Comparison of ENCODE assay signal across 2 cellular contexts in the genomic region with DNA sequence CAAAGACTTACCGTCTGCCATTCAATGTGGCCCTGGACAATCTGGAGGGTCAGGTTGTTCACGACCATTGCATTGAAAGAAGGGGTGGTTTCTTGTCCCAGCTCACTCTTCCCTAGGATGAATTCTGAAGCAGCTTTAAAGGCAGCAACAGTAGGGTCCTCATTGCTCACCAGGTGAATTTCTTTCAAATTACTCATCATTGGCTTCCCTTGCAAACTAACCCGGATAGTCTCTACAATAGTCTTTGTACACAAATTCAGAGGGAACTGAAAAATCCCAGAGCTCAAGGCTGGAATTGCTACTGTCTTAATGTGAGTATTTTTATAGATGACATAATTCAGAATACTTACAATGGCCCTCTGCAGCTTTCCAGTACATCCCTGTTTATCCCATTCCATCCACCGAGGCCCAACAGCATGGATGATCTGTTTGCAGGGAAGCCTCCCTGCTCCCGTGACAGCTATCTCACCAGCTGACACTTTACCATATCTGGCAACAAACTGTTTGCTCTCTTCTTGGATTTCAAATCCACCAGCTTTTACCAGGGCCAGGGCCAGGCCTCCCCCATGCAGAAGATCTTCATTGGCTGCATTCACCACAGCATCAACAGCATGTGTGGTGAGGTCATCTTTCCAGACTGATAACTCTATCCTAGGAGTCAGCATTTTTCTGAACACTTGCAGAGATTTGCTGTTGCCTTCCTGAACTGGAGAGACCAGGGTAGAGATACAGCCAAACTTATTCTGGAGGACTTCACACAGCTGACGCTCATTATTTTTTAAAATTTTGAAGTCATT.
TF ChIP-seq lines count a peak whose summit lies in the region.

No MANE protein-coding gene starts in this region.

TF ChIP-seq in HepG2, 621 proteins besides CTCF, POLR2A, EP300 and RAD21:
- TF ChIP-seq MAFK (conservative IDR thresholded peaks at IDR 0.05 in 1 of 2, IDR thresholded peaks at IDR 0.05 in 1 of 2; ENCODE audit: low read length in 2 of 2) (peak in 1 of 2 experiments; percentile 35; a peak in 2 of 4 replicates), SSRP1 (CRISPR knock-in tag; IDR thresholded peaks at IDR 0.05) (no peak)

TF ChIP-seq in HEK293T, 16 proteins besides CTCF, POLR2A, EP300 and RAD21:
- TF ChIP-seq BHLHE40 (IDR thresholded peaks at IDR 0.05; ENCODE audit: borderline replicate concordance) (no peak), FOXK2 (IDR thresholded peaks at IDR 0.05) (no peak), NFRKB (IDR thresholded peaks at IDR 0.05) (no peak), ELF4 (IDR thresholded peaks at IDR 0.05) (no peak), L3MBTL2 (conservative IDR thresholded peaks at IDR 0.05) (no peak), SUZ12 (IDR thresholded peaks at IDR 0.05) (no peak), SP1 (IDR thresholded peaks at IDR 0.05) (no peak), FOXM1 (IDR thresholded peaks at IDR 0.05; ENCODE audit: borderline replicate concordance) (no peak)
- TF ChIP-seq, protein P1, sequence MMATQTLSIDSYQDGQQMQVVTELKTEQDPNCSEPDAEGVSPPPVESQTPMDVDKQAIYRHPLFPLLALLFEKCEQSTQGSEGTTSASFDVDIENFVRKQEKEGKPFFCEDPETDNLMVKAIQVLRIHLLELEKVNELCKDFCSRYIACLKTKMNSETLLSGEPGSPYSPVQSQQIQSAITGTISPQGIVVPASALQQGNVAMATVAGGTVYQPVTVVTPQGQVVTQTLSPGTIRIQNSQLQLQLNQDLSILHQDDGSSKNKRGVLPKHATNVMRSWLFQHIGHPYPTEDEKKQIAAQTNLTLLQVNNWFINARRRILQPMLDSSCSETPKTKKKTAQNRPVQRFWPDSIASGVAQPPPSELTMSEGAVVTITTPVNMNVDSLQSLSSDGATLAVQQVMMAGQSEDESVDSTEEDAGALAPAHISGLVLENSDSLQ (IDR thresholded peaks at IDR 0.05) = no peak
